ENCODE assay signal across 8 cellular contexts in the genomic region with DNA sequence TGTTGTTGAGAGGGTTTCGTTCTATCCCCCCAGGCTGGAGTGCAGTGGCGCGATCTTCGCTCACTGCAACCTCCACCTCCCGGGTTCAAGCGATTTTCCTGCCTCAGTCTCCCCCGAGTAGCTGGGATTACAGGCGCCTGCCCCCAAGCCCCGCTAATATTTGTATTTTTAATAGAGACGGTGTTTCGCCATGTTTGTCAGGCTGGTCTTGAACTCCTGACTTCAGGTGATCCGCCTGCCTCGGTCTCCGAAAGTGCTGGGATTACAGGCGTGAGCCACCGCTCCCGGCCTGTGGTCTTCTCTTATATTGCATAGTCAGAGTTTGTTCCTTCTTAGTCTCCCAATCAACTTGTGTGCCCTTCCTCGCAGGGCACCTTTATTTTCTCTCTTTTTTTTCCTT. TPM values are rescaled to one million over a fixed set of nuclear protein-coding genes. Genes with fewer than 3 reads are reported as not detected.
DNase-seq lines count a peak whose midpoint lies in the region; ATAC-seq, FAIRE-seq and TF ChIP-seq lines count a peak whose summit lies in the region.
"Not testable (repeated sequence)": the region's sequence is repeated elsewhere in the genome, so short reads cannot be mapped to it uniquely, and the experiment has no call there.

No MANE protein-coding gene starts in this region.

- FAIRE-seq in endothelial cell of umbilical vein (lab: Jason Lieb, UNC); kidney (lab: Jason Lieb, UNC): not testable (repeated sequence)

- intact Hi-C loops in CD4-positive, alpha-beta T cell (cut with DNase I, micrococcal nuclease); endothelial cell of umbilical vein (cut with micrococcal nuclease); kidney (cut with DNase I): not testable (repeated sequence)
- intact Hi-C loops in IMR-90 (cut with micrococcal nuclease): loop anchor here (5.0 to 10.0 kb wide), 3 partner anchors 33 to 75 kb away; no protein-coding TSS in a partner anchor

- in situ Hi-C loops in IMR-90 (cut with MboI; ENCODE audit: low sequenced_read_pairs): loop anchor here (10.0 kb wide), 1 partner anchor 75 kb away; no protein-coding TSS in a partner anchor

- H3K18ac ChIP-seq in IMR-90 (ENCODE audit: low read depth, low read length): not testable (repeated sequence)

- H3K4me1 ChIP-seq in IMR-90 (ENCODE audit: control insufficient read depth, insufficient read depth, low read length): peaks cover 30% of the 10 kb centered on the region
- peaks cover 36% of the 10 kb centered on the region for H3K4me1 ChIP-seq in endothelial cell of umbilical vein (ENCODE audit: control insufficient read depth, extremely low read depth, insufficient read depth, low read length)
- peaks cover 4 to 17% of the 10 kb centered on the region in 2 donors for H3K4me1 ChIP-seq in kidney (ENCODE audit: control insufficient read depth in 1 of 2, insufficient read depth in 1 of 2, low read depth in 1 of 2, low read length in 2 of 2)

- H2BK15ac ChIP-seq in IMR-90 (ENCODE audit: low read depth, low read length): not testable (repeated sequence)

- CTCF ChIA-PET in CD4-positive, alpha-beta T cell (lab: Charles Lee): interaction anchor here (0.7 kb wide), 1 partner anchor 93 kb away, joined by 3 read pairs; no protein-coding TSS in a partner anchor
- CTCF ChIA-PET in IMR-90 (lab: Yijun Ruan, JAX); endothelial cell of umbilical vein (lab: Charles Lee): not testable (repeated sequence)

- H4K8ac ChIP-seq in IMR-90 (ENCODE audit: low read depth in 2 of 2, low read length in 2 of 2): peak overlapping the region in 1 of 2 experiments; percentile 46; a peak in 1 of 4 replicates

- H3K36me3 Mint-ChIP-seq in CD4-positive, alpha-beta T cell (ENCODE audit: low read depth): peaks cover 41% of the 10 kb centered on the region
- peaks cover 17% of the 10 kb centered on the region for H3K36me3 Mint-ChIP-seq in T-helper 1 cell treated with Interleukin-12 subunit alpha and Interleukin-12 subunit beta and Interleukin-4 antibody, amounts not matched to agents 30 μg/mL and 1 μg/mL, for 36 hours (ENCODE audit: low read depth)
- peaks cover 12% of the 10 kb centered on the region for H3K36me3 Mint-ChIP-seq in activated naive CD8-positive, alpha-beta T cell treated with anti-CD3 and anti-CD28 coated beads, Interleukin-2, amount 10 ng/mL, durations not matched to agents 7 days and 5 days
- H3K36me3 Mint-ChIP-seq in osteocyte (ENCODE audit: unreplicated experiment): not testable (repeated sequence)

- 68% methylated on average over 8 of the region's 18 CpGs; no CpG with 5 or more reads in 1 of the 2 experiments for WGBS in IMR-90 (ENCODE audit: extremely low coverage in 2 of 2, insufficient read length in 1 of 2), 2 experiments

- not testable (repeated sequence) for H3K27me3 Mint-ChIP-seq in CD4-positive, alpha-beta T cell; T-helper 1 cell treated with Interleukin-12 subunit alpha and Interleukin-12 subunit beta and Interleukin-4 antibody, amounts not matched to agents 30 μg/mL and 1 μg/mL, for 36 hours (ENCODE audit: low read depth); activated naive CD8-positive, alpha-beta T cell treated with anti-CD3 and anti-CD28 coated beads, Interleukin-2, amount 10 ng/mL, durations not matched to agents 7 days and 5 days; osteocyte (ENCODE audit: unreplicated experiment)

- H3K79me2 ChIP-seq in endothelial cell of umbilical vein (ENCODE audit: control insufficient read depth, insufficient read depth, low read length): peaks cover 69% of the 10 kb centered on the region

- H3K27ac Mint-ChIP-seq in CD4-positive, alpha-beta T cell: peak overlapping the region; percentile 84
- peak overlapping the region; percentile 76 for H3K27ac Mint-ChIP-seq in T-helper 1 cell treated with Interleukin-12 subunit alpha and Interleukin-12 subunit beta and Interleukin-4 antibody, amounts not matched to agents 30 μg/mL and 1 μg/mL, for 36 hours
- peak overlapping the region; percentile 83 for H3K27ac Mint-ChIP-seq in activated naive CD8-positive, alpha-beta T cell treated with anti-CD3 and anti-CD28 coated beads, Interleukin-2, amount 10 ng/mL, durations not matched to agents 7 days and 5 days
- peak overlapping the region; percentile 92 for H3K27ac Mint-ChIP-seq in osteocyte (ENCODE audit: unreplicated experiment)

- H2BK5ac ChIP-seq in IMR-90 (ENCODE audit: low read depth, low read length, poor library complexity, severe bottlenecking): peak overlapping the region; percentile 67

- H2BK120ac ChIP-seq in IMR-90 (ENCODE audit: low read depth, low read length): not testable (repeated sequence)

- POLR2A ChIA-PET in CD4-positive, alpha-beta T cell (lab: Charles Lee): interaction anchor here (1.5 to 1.9 kb wide), 2 partner anchors 10 to 14 kb away, joined by 5 to 7 read pairs; no protein-coding TSS in a partner anchor
- POLR2A ChIA-PET in IMR-90 (lab: Charles Lee; ENCODE audit: unreplicated experiment); activated naive CD8-positive, alpha-beta T cell treated with anti-CD3 and anti-CD28 coated beads, Interleukin-2, amount 10 ng/mL, durations not matched to agents 7 days and 5 days (lab: Charles Lee): not testable (repeated sequence)
- POLR2A ChIA-PET in endothelial cell of umbilical vein (lab: Charles Lee): interaction anchor here (0.7 kb wide), 1 partner anchor 626 kb away, joined by 3 read pairs; no protein-coding TSS in a partner anchor

- not testable (repeated sequence) for TF ChIP-seq CTCF in CD4-positive, alpha-beta T cell (IDR thresholded peaks at IDR 0.05); IMR-90 (conservative IDR thresholded peaks at IDR 0.05; ENCODE audit: low read depth, low read length); endothelial cell of umbilical vein (IDR thresholded peaks at IDR 0.05; ENCODE audit: extremely low read depth in 1 of 2, insufficient read depth in 1 of 2, low read depth in 1 of 2, low read length in 2 of 2); kidney (IDR thresholded peaks at IDR 0.05; ENCODE audit: borderline replicate concordance, extremely low read depth, insufficient read depth); osteocyte (IDR thresholded peaks at IDR 0.05)

- H3K9me1 ChIP-seq in IMR-90 (ENCODE audit: insufficient read depth, low read length): peaks cover 19% of the 10 kb centered on the region
- not testable (repeated sequence) for H3K9me1 ChIP-seq in endothelial cell of umbilical vein (replicated peaks; ENCODE audit: control insufficient read depth, extremely low read depth, insufficient read depth, low read length)

- H3K4ac ChIP-seq in IMR-90 (ENCODE audit: low read depth, low read length): not testable (repeated sequence)

- H3K9me3 Mint-ChIP-seq in CD4-positive, alpha-beta T cell; T-helper 1 cell treated with Interleukin-12 subunit alpha and Interleukin-12 subunit beta and Interleukin-4 antibody, amounts not matched to agents 30 μg/mL and 1 μg/mL, for 36 hours; activated naive CD8-positive, alpha-beta T cell treated with anti-CD3 and anti-CD28 coated beads, Interleukin-2, amount 10 ng/mL, durations not matched to agents 7 days and 5 days; osteocyte (ENCODE audit: unreplicated experiment): not testable (repeated sequence)

- DNase-seq in CD4-positive, alpha-beta T cell; IMR-90; activated naive CD8-positive, alpha-beta T cell treated with anti-CD3 and anti-CD28 coated beads, Interleukin-2, amount 10 ng/mL, durations not matched to agents 7 days and 5 days; endothelial cell of umbilical vein (ENCODE audit: low read depth, low spot score); kidney; osteocyte (ENCODE audit: extremely low spot score, unreplicated experiment): not testable (repeated sequence)

- not testable (repeated sequence) for H2AK9ac ChIP-seq in IMR-90 (replicated peaks; ENCODE audit: low read depth, low read length, poor library complexity)

- H3K27ac ChIP-seq in CD4-positive, alpha-beta T cell (ENCODE audit: low read depth, low read length): peak overlapping the region; percentile 41
- H3K27ac ChIP-seq in IMR-90 (ENCODE audit: insufficient read depth, low read length): peak overlapping the region; percentile 59; the same call in 1 of the 2 replicates
- peak overlapping the region; percentile 5 for H3K27ac ChIP-seq in endothelial cell of umbilical vein (ENCODE audit: insufficient read depth, low read depth, low read length)
- H3K27ac ChIP-seq in kidney (ENCODE audit: low read depth in 2 of 2, low read length in 2 of 2): peak overlapping the region; percentile 26 to 43
- H3K27ac ChIP-seq in temporal lobe (ENCODE audit: low read depth, low read length): peak overlapping the region; percentile 36

- peaks cover 64% of the 10 kb centered on the region for H3K4me1 Mint-ChIP-seq in CD4-positive, alpha-beta T cell (ENCODE audit: low read depth)
- peaks cover 42% of the 10 kb centered on the region for H3K4me1 Mint-ChIP-seq in T-helper 1 cell treated with Interleukin-12 subunit alpha and Interleukin-12 subunit beta and Interleukin-4 antibody, amounts not matched to agents 30 μg/mL and 1 μg/mL, for 36 hours (ENCODE audit: low read depth)
- H3K4me1 Mint-ChIP-seq in activated naive CD8-positive, alpha-beta T cell treated with anti-CD3 and anti-CD28 coated beads, Interleukin-2, amount 10 ng/mL, durations not matched to agents 7 days and 5 days: peaks cover 45% of the 10 kb centered on the region
- peaks cover 63% of the 10 kb centered on the region for H3K4me1 Mint-ChIP-seq in osteocyte (ENCODE audit: unreplicated experiment)

- peaks cover 3 to 52% of the 10 kb centered on the region in 2 experiments; a peak in 2 of 4 replicates for H3K79me1 ChIP-seq in IMR-90 (ENCODE audit: low read depth in 1 of 2, low read length in 2 of 2)

- 0 out of 2 replicates have a peak overlapping the region, but pooled peaks have one; percentile 54 for H3K9ac ChIP-seq in IMR-90 (ENCODE audit: low read depth, low read length)
- H3K9ac ChIP-seq in endothelial cell of umbilical vein (replicated peaks; ENCODE audit: extremely low read depth, insufficient read depth, low read length): not testable (repeated sequence)
- H3K9ac ChIP-seq in kidney (ENCODE audit: low read length in 2 of 2): peak overlapping the region; percentile 5 to 53

- not testable (repeated sequence) for TF ChIP-seq POLR2A in IMR-90 (IDR thresholded peaks at IDR 0.05; ENCODE audit: low read depth, low read length); endothelial cell of umbilical vein (IDR thresholded peaks at IDR 0.05; ENCODE audit: low read depth, low read length)

- H3K4me2 ChIP-seq in IMR-90 (ENCODE audit: low read depth, low read length): peak overlapping the region; percentile 71; the same call in 1 of the 2 replicates
- peak overlapping the region; percentile 63 for H3K4me2 ChIP-seq in endothelial cell of umbilical vein (ENCODE audit: insufficient read depth, low read length)

- H3K56ac ChIP-seq in IMR-90 (ENCODE audit: extremely low read depth, insufficient read depth, low read length): not testable (repeated sequence)

- H4K5ac ChIP-seq in IMR-90 (ENCODE audit: low read depth, low read length): not testable (repeated sequence)

- H3K23ac ChIP-seq in IMR-90 (ENCODE audit: low read depth, low read length): peak overlapping the region; percentile 54; the same call in 1 of the 2 replicates

- H3K36me3 ChIP-seq in IMR-90 (ENCODE audit: control insufficient read depth, insufficient read depth, low read length); endothelial cell of umbilical vein (ENCODE audit: control insufficient read depth in 2 of 2, extremely low read depth in 1 of 2, insufficient read depth in 2 of 2, low read length in 2 of 2); kidney (ENCODE audit: control insufficient read depth in 1 of 2, insufficient read depth in 2 of 2, low read length in 2 of 2): not testable (repeated sequence)

- peak overlapping the region; percentile 87 for H3K4me3 Mint-ChIP-seq in CD4-positive, alpha-beta T cell
- H3K4me3 Mint-ChIP-seq in T-helper 1 cell treated with Interleukin-12 subunit alpha and Interleukin-12 subunit beta and Interleukin-4 antibody, amounts not matched to agents 30 μg/mL and 1 μg/mL, for 36 hours: peak overlapping the region; percentile 75
- peak overlapping the region; percentile 83 for H3K4me3 Mint-ChIP-seq in activated naive CD8-positive, alpha-beta T cell treated with anti-CD3 and anti-CD28 coated beads, Interleukin-2, amount 10 ng/mL, durations not matched to agents 7 days and 5 days
- H3K4me3 Mint-ChIP-seq in osteocyte (ENCODE audit: unreplicated experiment): peak overlapping the region; percentile 59

- H4K20me1 ChIP-seq in IMR-90 (ENCODE audit: insufficient read depth, low read length): peaks cover 64% of the 10 kb centered on the region
- not testable (repeated sequence) for H4K20me1 ChIP-seq in endothelial cell of umbilical vein (replicated peaks; ENCODE audit: control insufficient read depth, extremely low read depth, insufficient read depth, low read length)

- H3K4me3 ChIP-seq in IMR-90 (ENCODE audit: insufficient read depth, low read depth, low read length): not testable (repeated sequence)
- H3K4me3 ChIP-seq in endothelial cell of umbilical vein (replicated peaks in 1 of 3; ENCODE audit: insufficient read depth in 1 of 3, low read depth in 1 of 3, low read length in 3 of 3): peak overlapping the region in 1 of 3 experiments; percentile 38
- peak overlapping the region in 1 of 2 donors; percentile 65 for H3K4me3 ChIP-seq in kidney (ENCODE audit: low read length in 2 of 2)

- not testable (repeated sequence) for TF ChIP-seq RAD21 in IMR-90 (IDR thresholded peaks at IDR 0.05; ENCODE audit: low read length)

- not testable (repeated sequence) for H2BK20ac ChIP-seq in IMR-90 (ENCODE audit: low read depth, low read length)

- not testable (repeated sequence) for H4K91ac ChIP-seq in IMR-90 (ENCODE audit: insufficient read depth, low read depth, low read length)

- H3K9me3 ChIP-seq in CD4-positive, alpha-beta T cell (ENCODE audit: control insufficient read depth, low read length); IMR-90 (ENCODE audit: control insufficient read depth, insufficient read depth, low read length); endothelial cell of umbilical vein (replicated peaks; ENCODE audit: control insufficient read depth, insufficient read depth, low read length); kidney (ENCODE audit: control insufficient read depth in 1 of 2, low read length in 2 of 2): not testable (repeated sequence)

- H3K14ac ChIP-seq in IMR-90 (replicated peaks; ENCODE audit: low read depth, low read length): not testable (repeated sequence)

- not testable (repeated sequence) for ATAC-seq in CD4-positive, alpha-beta T cell (ENCODE audit: poor library complexity); IMR-90 (ENCODE audit: low read depth); activated naive CD8-positive, alpha-beta T cell treated with anti-CD3 and anti-CD28 coated beads, Interleukin-2, amount 10 ng/mL, durations not matched to agents 7 days and 5 days (ENCODE audit: low read depth)

- H3K27me3 ChIP-seq in CD4-positive, alpha-beta T cell (ENCODE audit: control insufficient read depth, insufficient read depth, low read length); IMR-90 (ENCODE audit: control insufficient read depth, insufficient read depth, low read length); endothelial cell of umbilical vein (ENCODE audit: control insufficient read depth in 2 of 2, insufficient read depth in 2 of 2, low read length in 2 of 2): not testable (repeated sequence)

- H2AK5ac ChIP-seq in IMR-90 (ENCODE audit: low read depth, low read length): not testable (repeated sequence)

- H2AFZ ChIP-seq in IMR-90 (replicated peaks; ENCODE audit: low read length, poor library complexity); endothelial cell of umbilical vein (ENCODE audit: low read depth, low read length): not testable (repeated sequence)

- BruUV-seq in IMR-90 (replicated peaks; lab: Mats Ljungman, UMichigan); endothelial cell of umbilical vein (replicated peaks; lab: Mats Ljungman, UMichigan): not testable (repeated sequence)

- dilution Hi-C loops in IMR-90 (cut with HindIII; ENCODE audit: low sequenced_read_pairs, unreplicated experiment); endothelial cell of umbilical vein (cut with MboI; ENCODE audit: extremely low pct_ligation_motif_present, low sequenced_read_pairs): not testable (repeated sequence)

RNA-seq across cellular contexts. Expression of gene GTF2I, which starts 2.7 kb away (rescaled TPM):
- total RNA-seq in CD4-positive, alpha-beta T cell: 100 to 1,000 TPM; 105 to 109 TPM
- total RNA-seq in IMR-90 (2012; rRNA removed) (46.4 and 66.7 TPM in 2 replicates), endothelial cell of umbilical vein (242 and 245 TPM in 2 replicates), kidney (241 TPM), osteocyte (236 and 247 TPM in 2 replicates), temporal lobe (221 TPM)
- polyA plus RNA-seq in IMR-90 (2012; rRNA removed) (78.3 and 88.8 TPM in 2 replicates), endothelial cell of umbilical vein (47.6 and 68.6 TPM in 2 replicates), kidney (ENCODE audit: insufficient read depth, low read depth, low replicate concordance) (31.8 TPM)
- 18.4 and 23.4 TPM in 2 replicates for polyA plus RNA-seq in IMR-90 (2012; cell fraction: cytosol; rRNA removed)
- polyA plus RNA-seq in IMR-90 (2012; cell fraction: nucleus; rRNA removed; ENCODE audit: low replicate concordance): 131 and 548 TPM in 2 replicates
- 100 to 1,000 TPM; 170 to 184 TPM for total RNA-seq in activated naive CD8-positive, alpha-beta T cell treated with anti-CD3 and anti-CD28 coated beads, Interleukin-2, amount 10 ng/mL, durations not matched to agents 7 days and 5 days
- 32.5 and 47.2 TPM in 2 replicates for polyA plus RNA-seq in endothelial cell of umbilical vein (2011; cell fraction: cytosol; rRNA removed)
- polyA plus RNA-seq in endothelial cell of umbilical vein (2011; cell fraction: nucleus; rRNA removed): 337 and 387 TPM in 2 replicates
- polyA plus RNA-seq in endothelial cell of umbilical vein (2012): 82.6 and 105 TPM in 2 replicates
- polyA minus RNA-seq in endothelial cell of umbilical vein: 72.2 and 74.0 TPM in 2 replicates
- 36.5 TPM for polyA minus RNA-seq in endothelial cell of umbilical vein (2011; cell fraction: cytosol; rRNA and poly(A)+ RNA removed)
- polyA minus RNA-seq in endothelial cell of umbilical vein (2011; cell fraction: nucleus; rRNA and poly(A)+ RNA removed): 213 and 239 TPM in 2 replicates

Comparison
In these comparisons a context has a peak if more than half of its experiments do, and no peak if none do; other contexts are left out.
1. H3K27ac ChIP-seq: peak in every context shown above with its lines; median percentile 59 in IMR-90; 41 in CD4-positive, alpha-beta T cell; 36 in temporal lobe; 34 in kidney; 5 in endothelial cell of umbilical vein.